ENCODE assay signal across 31 cellular contexts in the genomic region with DNA sequence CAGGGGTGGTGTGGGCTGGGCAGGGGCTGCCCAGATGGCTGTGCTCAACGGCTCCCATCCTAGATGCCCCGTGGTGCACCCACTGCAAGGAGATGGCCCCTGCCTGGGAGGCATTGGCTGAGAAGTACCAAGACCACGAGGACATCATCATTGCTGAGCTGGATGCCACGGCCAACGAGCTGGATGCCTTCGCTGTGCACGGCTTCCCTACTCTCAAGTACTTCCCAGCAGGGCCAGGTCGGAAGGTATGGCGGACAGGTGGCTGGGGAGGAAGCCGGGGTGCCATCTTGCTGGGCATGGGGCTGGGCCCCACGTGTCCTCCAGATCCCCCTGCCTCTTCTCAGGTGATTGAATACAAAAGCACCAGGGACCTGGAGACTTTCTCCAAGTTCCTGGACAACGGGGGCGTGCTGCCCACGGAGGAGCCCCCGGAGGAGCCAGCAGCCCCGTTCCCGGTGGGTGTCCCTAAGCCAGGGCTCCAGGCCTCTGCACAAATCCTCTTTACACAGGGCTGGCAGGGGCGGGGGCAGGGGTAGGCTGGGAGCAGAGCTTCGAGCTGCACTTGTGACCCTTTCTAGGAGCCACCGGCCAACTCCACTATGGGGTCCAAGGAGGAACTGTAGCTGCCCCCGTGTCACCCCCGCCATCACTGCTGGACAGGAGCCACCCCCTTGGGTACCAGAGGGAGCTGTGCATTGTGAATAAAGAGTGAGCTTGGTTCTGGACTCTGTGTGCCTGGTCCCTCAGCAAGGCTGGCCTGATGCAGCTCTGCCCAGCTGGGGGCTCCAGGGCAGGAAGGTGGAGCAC. TPM values are rescaled to one million over a fixed set of nuclear protein-coding genes. Genes with fewer than 3 reads are reported as not detected.
"Had no signal": no experiment of that assay in that cellular context is flagged by ENCODE, and none has a peak within 500 bp of the region (broad histone marks: within the 10 kb centered on the region; RNA-seq: fewer than 3 reads in every experiment).

No MANE protein-coding gene starts in this region.

- DNase-seq: dermis blood vessel endothelial cell; effector memory CD4-positive, alpha-beta T cell; foreskin keratinocyte; heart left ventricle; kidney; natural killer cell; stimulated activated CD4-positive, alpha-beta T cell treated with anti-CD3 and anti-CD28 coated beads, Interleukin-12 subunit alpha, Interleukin-12 subunit beta, amount 100 ng/mL, for 4 hours; stimulated activated CD4-positive, alpha-beta T cell treated with anti-CD3 and anti-CD28 coated beads, Interleukin-1b, Interleukin-23, amount 100 ng/mL, for 48 hours; stimulated activated CD4-positive, alpha-beta T cell treated with anti-CD3 and anti-CD28 coated beads, Interleukin-4, amount 100 ng/mL, for 1 hour; stimulated activated naive CD8-positive, alpha-beta T cell treated with anti-CD3 and anti-CD28 coated beads, Interleukin-15, Interleukin-2, amounts not matched to agents 100 U/mL and 50 U/mL, for 24 hours; upper lobe of right lung had no signal

- H3K27me3 ChIP-seq: vagina had no signal

- H3K36me3 Mint-ChIP-seq: natural killer cell had no signal

- H3K79me2 ChIP-seq: hepatocyte, parathyroid adenoma had no signal

- H3K9me3 ChIP-seq: esophagus muscularis mucosa, gastroesophageal sphincter, heart left ventricle, neutrophil, thoracic aorta, tibial nerve, upper lobe of right lung, vagina had no signal

- H3K9me3 Mint-ChIP-seq: memory B cell; natural killer cell; stimulated activated effector memory CD8-positive, alpha-beta T cell treated with anti-CD3 and anti-CD28 coated beads, Interleukin-12 subunit alpha, Interleukin-12 subunit beta, amount 100 ng/mL, for 72 hours had no signal

- H3K9ac ChIP-seq: parathyroid adenoma had no signal

- H2AFZ ChIP-seq: hepatocyte, parathyroid adenoma had no signal

- ATAC-seq: foreskin keratinocyte; gastroesophageal sphincter; heart left ventricle; left lobe of liver; natural killer cell; sciatic nerve; stimulated activated effector memory CD8-positive, alpha-beta T cell treated with anti-CD3 and anti-CD28 coated beads, Interleukin-12 subunit alpha, Interleukin-12 subunit beta, amount 100 ng/mL, for 72 hours; stimulated activated naive CD8-positive, alpha-beta T cell treated with anti-CD3 and anti-CD28 coated beads, Interleukin-15, Interleukin-2, amounts not matched to agents 100 U/mL and 50 U/mL, for 24 hours; upper lobe of right lung had no signal

- FAIRE-seq: endothelial cell of umbilical vein, kidney had no signal

- H3K27ac ChIP-seq: coronary artery, esophagus muscularis mucosa, foreskin keratinocyte, gastroesophageal sphincter, heart left ventricle, hepatocyte, neutrophil, parathyroid adenoma, thoracic aorta, tibial nerve, upper lobe of right lung, vagina had no signal

- H3K4me3 ChIP-seq: coronary artery, esophagus muscularis mucosa, gastroesophageal sphincter, heart left ventricle, hepatocyte, lung, smooth muscle cell, thoracic aorta, tibial nerve, upper lobe of right lung, vagina had no signal

- H3K4me1 Mint-ChIP-seq: memory B cell; stimulated activated effector memory CD8-positive, alpha-beta T cell treated with anti-CD3 and anti-CD28 coated beads, Interleukin-12 subunit alpha, Interleukin-12 subunit beta, amount 100 ng/mL, for 72 hours had no signal

- H3K27ac Mint-ChIP-seq: memory B cell; natural killer cell; progenitor cell of endocrine pancreas; stimulated activated effector memory CD8-positive, alpha-beta T cell treated with anti-CD3 and anti-CD28 coated beads, Interleukin-12 subunit alpha, Interleukin-12 subunit beta, amount 100 ng/mL, for 72 hours had no signal

- H3K4me2 ChIP-seq: hepatocyte, smooth muscle cell had no signal

- H3K4me1 ChIP-seq: foreskin keratinocyte, parathyroid adenoma, upper lobe of right lung, vagina had no signal

- H3K4me3 Mint-ChIP-seq: memory B cell; natural killer cell; stimulated activated effector memory CD8-positive, alpha-beta T cell treated with anti-CD3 and anti-CD28 coated beads, Interleukin-12 subunit alpha, Interleukin-12 subunit beta, amount 100 ng/mL, for 72 hours had no signal

RNA-seq across cellular contexts. Expression of a gene that starts 3.7 kb away (rescaled TPM):
- total RNA-seq: endothelial cell of umbilical vein, epithelial cell of proximal tubule, hepatocyte, kidney, mononuclear cell, natural killer cell, vagina had no signal

RNA-seq across cellular contexts. Expression of a gene that starts 6.3 kb away (rescaled TPM):
- total RNA-seq: foreskin keratinocyte, hepatocyte, mononuclear cell, thoracic aorta, tibial nerve, vagina had no signal
- polyA plus RNA-seq: foreskin keratinocyte, liver had no signal

RNA-seq across cellular contexts. Expression of a gene that starts 10.9 kb away (rescaled TPM):
- total RNA-seq: foreskin keratinocyte, mononuclear cell had no signal
